ENCODE assay signal across 8 cellular contexts in genomic region chr5:140565024-140565779, GRCh38. TPM values are rescaled to one million over a fixed set of nuclear protein-coding genes. Genes with fewer than 3 reads are reported as not detected.
DNase-seq lines count a peak whose midpoint lies in the region; ATAC-seq and TF ChIP-seq lines count a peak whose summit lies in the region.

No MANE protein-coding gene starts in this region.

- ATAC-seq in HG02884 (IDR thresholded peaks at IDR 0.05; ENCODE audit: unreplicated experiment): peak; percentile 2
- ATAC-seq in right lobe of liver: no peak

- 2% methylated on average over 6 of the region's 13 CpGs for WGBS in right lobe of liver (ENCODE audit: insufficient coverage, low coverage, low lambda C conversion rate, missing lambda C conversion rate)

- H3K4me1 Mint-ChIP-seq in CD4-positive, alpha-beta memory T cell: peaks cover 34 to 74% (median 57%) of the 10 kb centered on the region in 4 donors
- peaks cover 9% of the 10 kb centered on the region for H3K4me1 Mint-ChIP-seq in type B pancreatic cell (ENCODE audit: unreplicated experiment)

- CTCF ChIA-PET in CD4-positive, alpha-beta memory T cell (lab: Charles Lee; ENCODE audit: partially characterized antibody): interaction anchor here (0.5 to 2.4 kb wide), 4 partner anchors 18 to 201 kb away, joined by 3 to 13 read pairs (median 4); partner anchors contain the start of gene EIF4EBP3

- H3K9me3 Mint-ChIP-seq in CD4-positive, alpha-beta memory T cell: no peaks in the 10 kb centered on the region
- no peaks in the 10 kb centered on the region for H3K9me3 Mint-ChIP-seq in type B pancreatic cell

- TF ChIP-seq CTCF in right lobe of liver (IDR thresholded peaks at IDR 0.05): no peak
- no peak for TF ChIP-seq CTCF in type B pancreatic cell (conservative IDR thresholded peaks at IDR 0.05)

- H3K4me3 Mint-ChIP-seq in CD4-positive, alpha-beta memory T cell: peak overlapping the region; percentile 91 to 99 (median 95)
- H3K4me3 Mint-ChIP-seq in type B pancreatic cell: peak overlapping the region; percentile 90

- POLR2A ChIA-PET in CD4-positive, alpha-beta memory T cell (lab: Charles Lee; ENCODE audit: partially characterized antibody): interaction anchor here (0.6 to 5.4 kb wide), 12 partner anchors 8 to 163 kb away, joined by 3 to 54 read pairs (median 16); partner anchors contain the start of genes ANKHD1, CD14, EIF4EBP3 and HARS1

- H3K9me3 ChIP-seq in CD4-positive, alpha-beta memory T cell (ENCODE audit: control insufficient read depth in 1 of 2, low read length in 2 of 2): no peaks in the 10 kb centered on the region
- H3K9me3 ChIP-seq in right lobe of liver: no peaks in the 10 kb centered on the region

- H3K27ac ChIP-seq in CD4-positive, alpha-beta memory T cell (ENCODE audit: low read depth, low read length): peak overlapping the region; percentile 91
- H3K27ac ChIP-seq in angular gyrus (ENCODE audit: low read depth, low read length) (peak overlapping the region; percentile 95), right lobe of liver (peak overlapping the region; percentile 84 to 94 (median 87))

- TF ChIP-seq POLR2A in right lobe of liver (IDR thresholded peaks at IDR 0.05): no peak

- H3K36me3 ChIP-seq in CD4-positive, alpha-beta memory T cell (ENCODE audit: insufficient read depth, low read length): peaks cover 15% of the 10 kb centered on the region
- peaks cover 0 to 15% (median 7%) of the 10 kb centered on the region in 4 donors for H3K36me3 ChIP-seq in right lobe of liver

- H3K4me1 ChIP-seq in CD4-positive, alpha-beta memory T cell (ENCODE audit: insufficient read depth, low read length): peaks cover 48% of the 10 kb centered on the region
- peaks cover 0 to 55% (median 27%) of the 10 kb centered on the region in 4 donors for H3K4me1 ChIP-seq in right lobe of liver

- intact Hi-C loops in CD4-positive, alpha-beta memory T cell (cut with micrococcal nuclease): loop anchor here (2.0 to 10.0 kb wide), 2 partner anchors 390 to 1070 kb away; partner anchors contain the start of genes CYSTM1, HDAC3 and RELL2
- intact Hi-C loops in right lobe of liver (cut with DNase I): loop anchor here (10.0 kb wide), 1 partner anchor 70 kb away; the partner anchor contains the start of genes CD14 (in 2 of the 2) and TMCO6 (in 2 of the 2)

- DNase-seq in CD4-positive, alpha-beta memory T cell: no peak
- no peak for DNase-seq in right lobe of liver
- peak; percentile 48 for DNase-seq in type B pancreatic cell (ENCODE audit: extremely low spot score, unreplicated experiment)
- DNase-seq in NCI-H82 (lab: John Stamatoyannopoulos, UW): no peak
- no peak for DNase-seq in hypothalamus (lab: John Stamatoyannopoulos, UW)
- no peak for DNase-seq in DMS79 (lab: John Stamatoyannopoulos, UW)

- peaks cover 24 to 47% of the 10 kb centered on the region in 2 donors for H3K36me3 Mint-ChIP-seq in CD4-positive, alpha-beta memory T cell
- peaks cover 7% of the 10 kb centered on the region for H3K36me3 Mint-ChIP-seq in type B pancreatic cell

- H3K27me3 ChIP-seq in CD4-positive, alpha-beta memory T cell (ENCODE audit: insufficient read depth, low read length): no peaks in the 10 kb centered on the region
- H3K27me3 ChIP-seq in right lobe of liver: no peaks in the 10 kb centered on the region

- peak overlapping the region; percentile 91 to 100 (median 98) for H3K27ac Mint-ChIP-seq in CD4-positive, alpha-beta memory T cell
- peak overlapping the region; percentile 87 for H3K27ac Mint-ChIP-seq in type B pancreatic cell

- no peaks in the 10 kb centered on the region for H3K27me3 Mint-ChIP-seq in CD4-positive, alpha-beta memory T cell
- no peaks in the 10 kb centered on the region for H3K27me3 Mint-ChIP-seq in type B pancreatic cell

- peak overlapping the region; percentile 85 for H3K4me3 ChIP-seq in CD4-positive, alpha-beta memory T cell (ENCODE audit: low read length in 2 of 2)
- H3K4me3 ChIP-seq in right lobe of liver: peak overlapping the region; percentile 74 to 87 (median 76)

RNA-seq across cellular contexts. Expression of gene SLC35A4, which starts 0.6 kb away (rescaled TPM):
- total RNA-seq in CD4-positive, alpha-beta memory T cell: 10 to 100 TPM; 49.0 to 59.4 TPM
- polyA plus RNA-seq in CD4-positive, alpha-beta memory T cell: 100 to 1,000 TPM; 105 to 115 TPM
- 10 to 100 TPM; 28.1 to 38.5 (median 30.2) TPM for total RNA-seq in right lobe of liver
- 82.6 and 85.8 TPM in 2 replicates for total RNA-seq in type B pancreatic cell (ENCODE audit: low replicate concordance)

RNA-seq across cellular contexts. Expression of gene APBB3, which starts 0.8 kb away (rescaled TPM):
- 10 to 100 TPM; 72.9 to 75.4 TPM for total RNA-seq in CD4-positive, alpha-beta memory T cell
- polyA plus RNA-seq in CD4-positive, alpha-beta memory T cell: 1 to 10 TPM; 2.1 to 4.9 TPM
- total RNA-seq in right lobe of liver (10 to 100 TPM in 5 of 6 experiments, 1 to 10 TPM in 1; 9.6 to 24.3 (median 14.3) TPM), type B pancreatic cell (ENCODE audit: low replicate concordance) (26.9 and 61.4 TPM in 2 replicates)

RNA-seq across cellular contexts. Expression of gene SRA1, which starts 7.9 kb away (rescaled TPM):
- 10 to 100 TPM; 24.5 to 26.6 TPM for total RNA-seq in CD4-positive, alpha-beta memory T cell
- polyA plus RNA-seq in CD4-positive, alpha-beta memory T cell: 10 to 100 TPM; 35.5 to 46.8 TPM
- total RNA-seq in right lobe of liver: 10 to 100 TPM; 14.4 to 35.4 (median 18.6) TPM
- 32.9 and 36.3 TPM in 2 replicates for total RNA-seq in type B pancreatic cell (ENCODE audit: low replicate concordance)

RNA-seq across cellular contexts. Expression of gene EIF4EBP3, which starts 17.7 kb away (rescaled TPM):
- 10 to 100 TPM; 15.3 to 18.8 TPM for total RNA-seq in CD4-positive, alpha-beta memory T cell
- 10 to 100 TPM; 31.9 to 44.3 TPM for polyA plus RNA-seq in CD4-positive, alpha-beta memory T cell
- total RNA-seq in right lobe of liver (10 to 100 TPM; 10.7 to 19.5 (median 13.6) TPM), type B pancreatic cell (ENCODE audit: low replicate concordance) (4.8 and 8.4 TPM in 2 replicates)
